2 cellular contexts compared by ENCODE assay signal in the genomic region with DNA sequence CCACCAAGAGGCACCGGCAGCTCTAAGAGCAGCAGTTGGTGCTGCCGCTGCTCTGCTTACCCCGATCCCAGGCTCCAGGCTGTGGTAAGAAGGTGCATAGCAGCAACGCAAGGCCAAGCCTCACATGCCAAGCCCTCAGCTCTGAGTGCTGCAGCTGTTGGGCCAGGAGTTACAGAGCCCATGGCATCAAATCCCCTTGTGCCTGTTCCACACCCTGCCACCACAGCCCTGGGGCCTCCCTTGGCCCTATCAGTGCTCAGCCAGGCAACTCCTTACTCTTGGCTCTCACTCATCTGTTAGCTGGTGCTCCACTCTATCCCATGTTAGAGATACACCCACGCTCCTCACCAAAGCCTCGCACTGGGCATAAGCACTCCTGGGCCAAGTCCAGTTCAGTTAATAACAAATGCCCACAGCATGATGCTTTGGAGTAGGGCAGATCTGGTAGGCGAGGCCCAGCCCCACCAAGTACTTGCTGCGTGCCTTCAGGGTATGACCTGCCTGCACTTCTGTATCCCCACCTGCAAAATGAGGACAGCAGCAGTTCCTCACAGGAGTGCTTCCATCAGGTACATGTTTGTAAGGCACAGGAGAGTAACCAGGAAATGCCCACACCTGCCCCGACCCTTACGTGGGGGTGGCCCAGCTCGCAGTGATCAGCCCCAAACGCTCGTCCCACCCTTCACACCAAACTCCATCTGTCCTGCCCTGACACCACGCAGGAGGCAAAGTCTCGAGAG.
TF ChIP-seq lines count a peak whose summit lies in the region.

No MANE protein-coding gene starts in this region.

TF ChIP-seq in K562, 482 proteins besides CTCF, POLR2A, EP300 and RAD21:
- TF ChIP-seq ZBTB5 (IDR thresholded peaks at IDR 0.05): no peak
- peak; percentile 45; the same call in 1 of the 2 replicates for TF ChIP-seq RBFOX2 (IDR thresholded peaks at IDR 0.05; ENCODE audit: low read depth, low read length)
- TF ChIP-seq, protein P1, sequence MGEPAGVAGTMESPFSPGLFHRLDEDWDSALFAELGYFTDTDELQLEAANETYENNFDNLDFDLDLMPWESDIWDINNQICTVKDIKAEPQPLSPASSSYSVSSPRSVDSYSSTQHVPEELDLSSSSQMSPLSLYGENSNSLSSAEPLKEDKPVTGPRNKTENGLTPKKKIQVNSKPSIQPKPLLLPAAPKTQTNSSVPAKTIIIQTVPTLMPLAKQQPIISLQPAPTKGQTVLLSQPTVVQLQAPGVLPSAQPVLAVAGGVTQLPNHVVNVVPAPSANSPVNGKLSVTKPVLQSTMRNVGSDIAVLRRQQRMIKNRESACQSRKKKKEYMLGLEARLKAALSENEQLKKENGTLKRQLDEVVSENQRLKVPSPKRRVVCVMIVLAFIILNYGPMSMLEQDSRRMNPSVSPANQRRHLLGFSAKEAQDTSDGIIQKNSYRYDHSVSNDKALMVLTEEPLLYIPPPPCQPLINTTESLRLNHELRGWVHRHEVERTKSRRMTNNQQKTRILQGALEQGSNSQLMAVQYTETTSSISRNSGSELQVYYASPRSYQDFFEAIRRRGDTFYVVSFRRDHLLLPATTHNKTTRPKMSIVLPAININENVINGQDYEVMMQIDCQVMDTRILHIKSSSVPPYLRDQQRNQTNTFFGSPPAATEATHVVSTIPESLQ (CRISPR knock-in tag; IDR thresholded peaks at IDR 0.05): no peak
- TF ChIP-seq GATA2 (CRISPR knock-in tag; IDR thresholded peaks at IDR 0.05): no peak
- TF ChIP-seq ZNF780A (CRISPR knock-in tag; IDR thresholded peaks at IDR 0.05): no peak
- no peak for TF ChIP-seq ZNF3 (CRISPR knock-in tag; IDR thresholded peaks at IDR 0.05)

TF ChIP-seq in SK-N-SH, 30 proteins besides CTCF, POLR2A, EP300 and RAD21:
- TF ChIP-seq EZH2phosphoT487 (IDR thresholded peaks at IDR 0.05; ENCODE audit: borderline replicate concordance, low read depth): no peak
- no peak for TF ChIP-seq YY1 (IDR thresholded peaks at IDR 0.05; ENCODE audit: low read depth)
- TF ChIP-seq REST (IDR thresholded peaks at IDR 0.05; ENCODE audit: low read depth, low read length): no peak
- no peak for TF ChIP-seq USF1 (IDR thresholded peaks at IDR 0.05; ENCODE audit: borderline replicate concordance, low read depth)
- no peak for TF ChIP-seq RFX5 (IDR thresholded peaks at IDR 0.05; ENCODE audit: low read length)
- no peak for TF ChIP-seq RXRA (IDR thresholded peaks at IDR 0.05; ENCODE audit: borderline replicate concordance, low read depth)
- no peak for TF ChIP-seq ELF1 (IDR thresholded peaks at IDR 0.05)
- TF ChIP-seq TCF12 (IDR thresholded peaks at IDR 0.05): no peak
- TF ChIP-seq, protein P2, sequence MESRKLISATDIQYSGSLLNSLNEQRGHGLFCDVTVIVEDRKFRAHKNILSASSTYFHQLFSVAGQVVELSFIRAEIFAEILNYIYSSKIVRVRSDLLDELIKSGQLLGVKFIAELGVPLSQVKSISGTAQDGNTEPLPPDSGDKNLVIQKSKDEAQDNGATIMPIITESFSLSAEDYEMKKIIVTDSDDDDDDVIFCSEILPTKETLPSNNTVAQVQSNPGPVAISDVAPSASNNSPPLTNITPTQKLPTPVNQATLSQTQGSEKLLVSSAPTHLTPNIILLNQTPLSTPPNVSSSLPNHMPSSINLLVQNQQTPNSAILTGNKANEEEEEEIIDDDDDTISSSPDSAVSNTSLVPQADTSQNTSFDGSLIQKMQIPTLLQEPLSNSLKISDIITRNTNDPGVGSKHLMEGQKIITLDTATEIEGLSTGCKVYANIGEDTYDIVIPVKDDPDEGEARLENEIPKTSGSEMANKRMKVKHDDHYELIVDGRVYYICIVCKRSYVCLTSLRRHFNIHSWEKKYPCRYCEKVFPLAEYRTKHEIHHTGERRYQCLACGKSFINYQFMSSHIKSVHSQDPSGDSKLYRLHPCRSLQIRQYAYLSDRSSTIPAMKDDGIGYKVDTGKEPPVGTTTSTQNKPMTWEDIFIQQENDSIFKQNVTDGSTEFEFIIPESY (IDR thresholded peaks at IDR 0.05; ENCODE audit: borderline replicate concordance, low read depth): no peak
- no peak for TF ChIP-seq USF2 (IDR thresholded peaks at IDR 0.05; ENCODE audit: borderline replicate concordance, low read depth, low read length)
- TF ChIP-seq MEF2A (IDR thresholded peaks at IDR 0.05; ENCODE audit: borderline replicate concordance, low read depth): no peak
- no peak for TF ChIP-seq FOSL2 (IDR thresholded peaks at IDR 0.05; ENCODE audit: borderline replicate concordance, low read depth)
